Comparison of ENCODE assay signal across 14 cellular contexts in genomic region chr2:14427982-14428567, GRCh38.
A peak's percentile ranks its signal among the peaks of the same experiment; 100 is the strongest.
DNase-seq lines count a peak whose midpoint lies in the region; ATAC-seq and TF ChIP-seq lines count a peak whose summit lies in the region.
"Had no signal": no experiment of that assay in that cellular context is flagged by ENCODE, and none has a peak within 500 bp of the region (broad histone marks: within the 10 kb centered on the region; RNA-seq: fewer than 3 reads in every experiment).

No MANE protein-coding gene starts in this region.

- no peak overlapping the region for H2BK120ac ChIP-seq in IMR-90 (ENCODE audit: low read depth, low read length)

- H3K9me1 ChIP-seq in IMR-90 (ENCODE audit: insufficient read depth, low read length), result no peaks in the 10 kb centered on the region

- no peak overlapping the region for H2BK20ac ChIP-seq in IMR-90 (ENCODE audit: low read depth, low read length)

- H2AK5ac ChIP-seq in IMR-90 (ENCODE audit: low read depth, low read length), result no peak overlapping the region

- H3K4me1 ChIP-seq in IMR-90 (ENCODE audit: control insufficient read depth, insufficient read depth, low read length) (no peaks in the 10 kb centered on the region), body of pancreas (no peaks in the 10 kb centered on the region), SJCRH30 (no peaks in the 10 kb centered on the region), sigmoid colon (peaks cover 0 to 9% (median 2%) of the 10 kb centered on the region in 4 donors)
- H3K4me1 ChIP-seq: psoas muscle had no signal

- H3K14ac ChIP-seq in IMR-90 (replicated peaks; ENCODE audit: low read depth, low read length), result no peak overlapping the region

- no peak overlapping the region for H3K18ac ChIP-seq in IMR-90 (ENCODE audit: low read depth, low read length)

- POLR2A ChIA-PET in IMR-90 (lab: Charles Lee; ENCODE audit: unreplicated experiment), result no interaction called here

- BruUV-seq in IMR-90 (replicated peaks; lab: Mats Ljungman, UMichigan), result no TSS peak

- intact Hi-C loops in IMR-90 (cut with micrococcal nuclease), result loop anchor here (5.0 kb wide), 2 partner anchors 204 to 1149 kb away; partner anchors contain the start of gene LRATD1
- intact Hi-C loops in body of pancreas (cut with DNase I), result no loop called here
- intact Hi-C loops in sigmoid colon (cut with DNase I), result no loop called here

- H3K4me3 ChIP-seq in IMR-90 (ENCODE audit: insufficient read depth, low read depth, low read length) (no peak overlapping the region), body of pancreas (no peak overlapping the region), SJCRH30 (no peak overlapping the region), sigmoid colon (no peak overlapping the region)
- H3K4me3 ChIP-seq: psoas muscle had no signal

- ATAC-seq in IMR-90 (ENCODE audit: low read depth) (peak; percentile 40; the same call in 1 of the 2 replicates), body of pancreas (no peak), left lobe of liver (peak; percentile 76), HG02840 (IDR thresholded peaks at IDR 0.05; ENCODE audit: low FRiP score, unreplicated experiment) (no peak)

- no peak overlapping the region for H2BK5ac ChIP-seq in IMR-90 (ENCODE audit: low read depth, low read length, poor library complexity, severe bottlenecking)

- H3K56ac ChIP-seq in IMR-90 (ENCODE audit: extremely low read depth, insufficient read depth, low read length), result no peak overlapping the region

- H3K36me3 ChIP-seq in IMR-90 (ENCODE audit: control insufficient read depth, insufficient read depth, low read length), result no peaks in the 10 kb centered on the region
- no peaks in the 10 kb centered on the region for H3K36me3 ChIP-seq in body of pancreas (replicated peaks in 1 of 2; ENCODE audit: insufficient read depth in 1 of 2, low read depth in 2 of 2)
- no peaks in the 10 kb centered on the region for H3K36me3 ChIP-seq in SJCRH30
- H3K36me3 ChIP-seq in sigmoid colon, result no peaks in the 10 kb centered on the region

- H4K5ac ChIP-seq in IMR-90 (ENCODE audit: low read depth, low read length), result no peak overlapping the region

- no peaks in the 10 kb centered on the region for H3K79me1 ChIP-seq in IMR-90 (ENCODE audit: low read depth in 1 of 2, low read length in 2 of 2)

- no peak overlapping the region for H3K9ac ChIP-seq in IMR-90 (ENCODE audit: low read depth, low read length)

- no peak overlapping the region for H3K27ac ChIP-seq in IMR-90 (ENCODE audit: insufficient read depth, low read length)
- H3K27ac ChIP-seq in body of pancreas, result no peak overlapping the region
- H3K27ac ChIP-seq in SJCRH30, result no peak overlapping the region
- peak overlapping the region in 1 of 4 donors; percentile 32 for H3K27ac ChIP-seq in sigmoid colon
- H3K27ac ChIP-seq: psoas muscle had no signal

- no peak overlapping the region for H4K91ac ChIP-seq in IMR-90 (ENCODE audit: insufficient read depth, low read depth, low read length)

- H3K27me3 ChIP-seq in IMR-90 (ENCODE audit: control insufficient read depth, insufficient read depth, low read length), result no peaks in the 10 kb centered on the region
- no peaks in the 10 kb centered on the region for H3K27me3 ChIP-seq in body of pancreas
- no peaks in the 10 kb centered on the region for H3K27me3 ChIP-seq in SJCRH30
- H3K27me3 ChIP-seq in sigmoid colon, result no peaks in the 10 kb centered on the region

- in situ Hi-C loops in IMR-90 (cut with MboI; ENCODE audit: low sequenced_read_pairs), result loop anchor here (10.0 kb wide), 1 partner anchor 1157 kb away; no protein-coding TSS in a partner anchor

- no CpG with 5 or more reads among the region's 2 CpGs for WGBS in IMR-90 (ENCODE audit: extremely low coverage in 2 of 2, insufficient read length in 1 of 2), 2 experiments
- 10 to 18% methylated on average over 2 of the region's 2 CpGs for WGBS in body of pancreas, 2 donors
- WGBS in sigmoid colon, 2 donors, result 4 to 61% methylated on average over 2 of the region's 2 CpGs

- dilution Hi-C loops in IMR-90 (cut with HindIII; ENCODE audit: low sequenced_read_pairs, unreplicated experiment), result no loop called here

- H4K8ac ChIP-seq in IMR-90 (ENCODE audit: low read depth in 2 of 2, low read length in 2 of 2), result no peak overlapping the region

- CTCF ChIA-PET in IMR-90 (lab: Yijun Ruan, JAX), result interaction anchor here (0.7 kb wide), 1 partner anchor 219 kb away, joined by 3 read pairs; no protein-coding TSS in a partner anchor

- H3K4ac ChIP-seq in IMR-90 (ENCODE audit: low read depth, low read length), result no peak overlapping the region

- H3K23ac ChIP-seq in IMR-90 (ENCODE audit: low read depth, low read length), result no peak overlapping the region

- TF ChIP-seq EP300 in sigmoid colon (IDR thresholded peaks at IDR 0.05), result no peak

- TF ChIP-seq POLR2A in IMR-90 (IDR thresholded peaks at IDR 0.05; ENCODE audit: low read depth, low read length) (no peak), body of pancreas (IDR thresholded peaks at IDR 0.05) (no peak), sigmoid colon (IDR thresholded peaks at IDR 0.05) (no peak)

- H3K4me2 ChIP-seq in IMR-90 (ENCODE audit: low read depth, low read length), result no peak overlapping the region

- H2AK9ac ChIP-seq in IMR-90 (replicated peaks; ENCODE audit: low read depth, low read length, poor library complexity), result no peak overlapping the region

- no peaks in the 10 kb centered on the region for H4K20me1 ChIP-seq in IMR-90 (ENCODE audit: insufficient read depth, low read length)

- H2AFZ ChIP-seq in IMR-90 (replicated peaks; ENCODE audit: low read length, poor library complexity), result no peak overlapping the region

- TF ChIP-seq CTCF in IMR-90 (conservative IDR thresholded peaks at IDR 0.05; ENCODE audit: low read depth, low read length) (peak; percentile 44), body of pancreas (IDR thresholded peaks at IDR 0.05) (peak in 6 of 7 experiments; percentile 9 to 45 (median 26)), sigmoid colon (IDR thresholded peaks at IDR 0.05) (peak in 1 of 4 experiments; percentile 31)

- DNase-seq in AG08395 (ENCODE audit: low spot score) (peak; percentile 77), IMR-90 (peak; percentile 53), body of pancreas (peak in 1 of 4 donors; percentile 28), left lobe of liver (ENCODE audit: low spot score) (no peak), SJCRH30 (no peak), sigmoid colon (no peak)
- DNase-seq in activated T-cell treated with anti-CD3 and anti-CD28 coated beads, Interleukin-2, amount 50 U/mL, for 48 hours, result no peak
- DNase-seq: activated CD4-positive, alpha-beta T cell treated with anti-CD3 and anti-CD28 coated beads for 4 hours; activated naive CD4-positive, alpha-beta T cell; COR-L47; NCI-H1092; psoas muscle; RPMI8226 had no signal

- no peak overlapping the region for H2BK15ac ChIP-seq in IMR-90 (ENCODE audit: low read depth, low read length)

- peak; percentile 64 for TF ChIP-seq RAD21 in IMR-90 (IDR thresholded peaks at IDR 0.05; ENCODE audit: low read length)

- H3K9me3 ChIP-seq in IMR-90 (ENCODE audit: control insufficient read depth, insufficient read depth, low read length) (no peaks in the 10 kb centered on the region), body of pancreas (no peaks in the 10 kb centered on the region), SJCRH30 (replicated peaks) (no peaks in the 10 kb centered on the region), sigmoid colon (no peaks in the 10 kb centered on the region)
- H3K9me3 ChIP-seq: psoas muscle had no signal

TF ChIP-seq in IMR-90, 13 proteins besides CTCF, POLR2A, EP300 and RAD21:
- TF ChIP-seq RCOR1 (IDR thresholded peaks at IDR 0.05; ENCODE audit: insufficient replicate concordance, low read length) (no peak), RFX5 (IDR thresholded peaks at IDR 0.05; ENCODE audit: low read depth, low read length) (no peak), MAFK (IDR thresholded peaks at IDR 0.05; ENCODE audit: low read depth, low read length) (no peak), FOS (IDR thresholded peaks at IDR 0.05; ENCODE audit: low read depth, low read length) (no peak), SMC3 (IDR thresholded peaks at IDR 0.05; ENCODE audit: low read depth, low read length) (peak; percentile 54)

Comparison
In these comparisons a context has a peak if more than half of its experiments do, and no peak if none do; other contexts are left out.
1. DNase-seq: peak in AG08395 (single experiment) and IMR-90 (single experiment); none in left lobe of liver (single experiment), SJCRH30 (0 of 2), activated T-cell treated with anti-CD3 and anti-CD28 coated beads, Interleukin-2, amount 50 U/mL, for 48 hours (0 of 2) and sigmoid colon (single experiment).
2. ATAC-seq: peak in IMR-90 (single experiment) and left lobe of liver (single experiment); none in body of pancreas (single experiment) and HG02840 (single experiment).